19 cellular contexts compared by ENCODE assay signal in genomic region chr7:66054063-66054462, GRCh38.
"Had no signal": no experiment of that assay in that cellular context is flagged by ENCODE, and none has a peak within 500 bp of the region (broad histone marks: within the 10 kb centered on the region; RNA-seq: fewer than 3 reads in every experiment).

No MANE protein-coding gene starts in this region.

- DNase-seq: activated CD4-positive, alpha-beta T cell treated with anti-CD3 and anti-CD28 coated beads, Interleukin-2, amount 50 U/mL, for 4 hours; activated effector memory CD4-positive, alpha-beta T cell treated with Interleukin-2 at 50 U/mL for 16 hours; activated naive CD4-positive, alpha-beta T cell treated with anti-CD3 and anti-CD28 coated beads, Interleukin-2, amount 10 ng/mL, durations not matched to agents 7 days and 5 days; activated T-cell treated with anti-CD3 and anti-CD28 coated beads, Interleukin-2, amount 50 U/mL, for 72 hours; amygdala; foreskin melanocyte; lower lobe of right lung; naive thymus-derived CD4-positive, alpha-beta T cell; occipital lobe; sigmoid colon; stimulated activated CD4-positive, alpha-beta T cell treated with anti-CD3 and anti-CD28 coated beads, Interleukin-2, amount 100 ng/mL, for 48 hours; stimulated activated CD8-positive, alpha-beta memory T cell treated with anti-CD3 and anti-CD28 coated beads, Interleukin-4, amount 100 ng/mL, for 48 hours; stimulated activated naive CD4-positive, alpha-beta T cell treated with Interleukin-2 at 50 U/mL for 16 hours; T-helper 9 cell had no signal

- H3K27ac ChIP-seq: cardiac muscle cell, lower lobe of right lung, sigmoid colon, thoracic aorta had no signal

- H3K4me1 Mint-ChIP-seq: neural crest cell had no signal

- H3K27ac Mint-ChIP-seq: activated naive CD4-positive, alpha-beta T cell treated with anti-CD3 and anti-CD28 coated beads, Interleukin-2, amount 10 ng/mL, durations not matched to agents 7 days and 5 days; activated T-cell treated with anti-CD3 and anti-CD28 coated beads, Interleukin-2, amount 50 U/mL, for 72 hours; naive thymus-derived CD4-positive, alpha-beta T cell; type B pancreatic cell had no signal

- H3K4me3 Mint-ChIP-seq: activated naive CD4-positive, alpha-beta T cell treated with anti-CD3 and anti-CD28 coated beads, Interleukin-2, amount 10 ng/mL, durations not matched to agents 7 days and 5 days; activated T-cell treated with anti-CD3 and anti-CD28 coated beads, Interleukin-2, amount 50 U/mL, for 72 hours; naive thymus-derived CD4-positive, alpha-beta T cell; neural crest cell; type B pancreatic cell had no signal

- ATAC-seq: activated T-cell treated with anti-CD3 and anti-CD28 coated beads, Interleukin-2, amount 50 U/mL, for 72 hours; left lobe of liver; lower lobe of right lung; naive thymus-derived CD4-positive, alpha-beta T cell had no signal

- H3K9me3 Mint-ChIP-seq: activated naive CD4-positive, alpha-beta T cell treated with anti-CD3 and anti-CD28 coated beads, Interleukin-2, amount 10 ng/mL, durations not matched to agents 7 days and 5 days; activated T-cell treated with anti-CD3 and anti-CD28 coated beads, Interleukin-2, amount 50 U/mL, for 72 hours; naive thymus-derived CD4-positive, alpha-beta T cell; neural crest cell; type B pancreatic cell had no signal

- H3K36me3 Mint-ChIP-seq: activated naive CD4-positive, alpha-beta T cell treated with anti-CD3 and anti-CD28 coated beads, Interleukin-2, amount 10 ng/mL, durations not matched to agents 7 days and 5 days; naive thymus-derived CD4-positive, alpha-beta T cell; type B pancreatic cell had no signal

- H3K27me3 Mint-ChIP-seq: naive thymus-derived CD4-positive, alpha-beta T cell; type B pancreatic cell had no signal
